ENCODE assay signal across 8 cellular contexts in genomic region chr1:230268371-230269170, GRCh38.
A peak's percentile ranks its signal among the peaks of the same experiment; 100 is the strongest.
DNase-seq lines count a peak whose midpoint lies in the region; ATAC-seq and TF ChIP-seq lines count a peak whose summit lies in the region.

No MANE protein-coding gene starts in this region.

- ATAC-seq in GM19455 (IDR thresholded peaks at IDR 0.05; ENCODE audit: unreplicated experiment) (no peak), GM21367 (IDR thresholded peaks at IDR 0.05; ENCODE audit: unreplicated experiment) (no peak)

- no peak overlapping the region for H3K4me2 ChIP-seq in KMS-11
- no peak overlapping the region for H3K4me2 ChIP-seq in mesendoderm (ENCODE audit: low read length)

- H3K79me2 ChIP-seq in KMS-11 (ENCODE audit: insufficient read depth, low read depth) (no peaks in the 10 kb centered on the region), mesendoderm (ENCODE audit: control insufficient read depth, insufficient read depth, low read length) (no peaks in the 10 kb centered on the region)

- H2BK5ac ChIP-seq in mesendoderm (ENCODE audit: low read length) = no peak overlapping the region

- no peak overlapping the region for H2BK15ac ChIP-seq in mesendoderm (replicated peaks; ENCODE audit: low read depth)

- H3K4me1 ChIP-seq in KMS-11 (ENCODE audit: low read depth, poor library complexity, severe bottlenecking) (no peaks in the 10 kb centered on the region), duodenal mucosa (ENCODE audit: control insufficient read depth in 1 of 2, insufficient read depth in 2 of 2, low read length in 2 of 2) (peaks cover 34 to 36% of the 10 kb centered on the region in 2 donors), mesendoderm (ENCODE audit: control insufficient read depth, low read depth, low read length) (no peaks in the 10 kb centered on the region)

- H3K27me3 ChIP-seq in KMS-11 (ENCODE audit: insufficient read depth, low read depth) (no peaks in the 10 kb centered on the region), duodenal mucosa (ENCODE audit: control insufficient read depth in 1 of 2, insufficient read depth in 2 of 2, low read length in 2 of 2) (no peaks in the 10 kb centered on the region), mesendoderm (ENCODE audit: insufficient read depth, low read length, poor library complexity) (no peaks in the 10 kb centered on the region)

- H3K4ac ChIP-seq in mesendoderm (ENCODE audit: low read depth, low read length) = no peak overlapping the region

- H3K79me1 ChIP-seq in mesendoderm (ENCODE audit: low read length) = no peaks in the 10 kb centered on the region

- no peak overlapping the region for H2AFZ ChIP-seq in KMS-11 (ENCODE audit: low read depth)

- H3K36me3 ChIP-seq in KMS-11 (ENCODE audit: insufficient read depth) (no peaks in the 10 kb centered on the region), duodenal mucosa (ENCODE audit: control insufficient read depth in 1 of 2, insufficient read depth in 2 of 2, low read length in 2 of 2) (peaks cover 11 to 26% of the 10 kb centered on the region in 2 donors), mesendoderm (ENCODE audit: control insufficient read depth, insufficient read depth, low read length) (no peaks in the 10 kb centered on the region)

- H4K20me1 ChIP-seq in KMS-11 (ENCODE audit: insufficient read depth) = no peaks in the 10 kb centered on the region

- peak; percentile 44; the same call in 1 of the 2 replicates for TF ChIP-seq CTCF in KMS-11 (conservative IDR thresholded peaks at IDR 0.05; ENCODE audit: low read depth, low read length)

- no CpG with 5 or more reads among the region's 19 CpGs for WGBS in mesendoderm (ENCODE audit: extremely low coverage, insufficient coverage, low lambda C conversion rate)

- no peak overlapping the region for H3K27ac ChIP-seq in KMS-11
- H3K27ac ChIP-seq in duodenal mucosa (ENCODE audit: low read depth, low read length) = peak overlapping the region; percentile 81
- H3K27ac ChIP-seq in mesendoderm (ENCODE audit: low read depth, low read length) = no peak overlapping the region

- no peaks in the 10 kb centered on the region for H3K9me3 ChIP-seq in duodenal mucosa (ENCODE audit: control insufficient read depth in 1 of 2, low read length in 2 of 2)

- H4K8ac ChIP-seq in mesendoderm (ENCODE audit: low read depth, low read length) = no peak overlapping the region

- H4K5ac ChIP-seq in mesendoderm (ENCODE audit: low read length) = no peak overlapping the region

- H3K9ac ChIP-seq in KMS-11 (no peak overlapping the region), duodenal mucosa (ENCODE audit: low read depth in 1 of 2, low read length in 2 of 2) (peak overlapping the region; percentile 48 to 49), mesendoderm (ENCODE audit: low read length) (no peak overlapping the region)

- H3K4me3 ChIP-seq in KMS-11 (IDR thresholded peaks at IDR 0.05; ENCODE audit: insufficient read depth, low read depth, low read length) (no peak overlapping the region), duodenal mucosa (ENCODE audit: low read depth in 1 of 2, low read length in 2 of 2) (peak overlapping the region; percentile 36 to 40), mesendoderm (ENCODE audit: low read length) (no peak overlapping the region)

- DNase-seq in EL (peak; percentile 65), RKO (ENCODE audit: low spot score) (peak; percentile 75), mesendoderm (peak; percentile 84), middle frontal gyrus (ENCODE audit: extremely low spot score, low spot score) (no peak)

- no peak overlapping the region for H3K18ac ChIP-seq in mesendoderm (ENCODE audit: low read length)

- H2BK120ac ChIP-seq in mesendoderm (ENCODE audit: low read depth, low read length) = no peak overlapping the region

- H2AK5ac ChIP-seq in mesendoderm (ENCODE audit: low read length) = no peak overlapping the region

- no peak overlapping the region for H3K56ac ChIP-seq in mesendoderm (ENCODE audit: low read length)

- H3K23ac ChIP-seq in mesendoderm (ENCODE audit: low read length) = no peak overlapping the region

Comparison
In these comparisons a context has a peak if more than half of its experiments do, and no peak if none do; other contexts are left out.
1. H3K4me3 ChIP-seq: peak in duodenal mucosa (2 of 2); none in KMS-11 (single experiment) and mesendoderm (single experiment).
2. H3K9ac ChIP-seq: peak in duodenal mucosa (2 of 2); none in KMS-11 (single experiment) and mesendoderm (single experiment).